In the genomic region with DNA sequence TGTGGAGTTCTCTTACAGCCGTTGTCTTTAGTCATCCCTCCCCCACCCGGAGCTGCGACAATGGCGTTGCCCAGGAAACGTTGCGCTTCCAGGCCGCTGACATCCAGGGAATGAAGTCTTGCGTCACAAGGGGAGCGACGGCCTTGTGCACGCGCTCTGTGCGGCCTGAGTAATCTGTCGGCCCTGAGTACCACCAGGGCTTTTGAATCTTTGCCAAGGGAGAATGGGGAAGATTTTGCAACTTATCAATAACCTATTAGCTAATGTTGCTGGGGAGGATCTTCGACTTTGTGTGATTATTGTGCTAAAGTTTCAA, we compare ENCODE assay signal across 10 cellular contexts. TPM values are rescaled to one million over a fixed set of nuclear protein-coding genes. Genes with fewer than 3 reads are reported as not detected.
DNase-seq lines count a peak whose midpoint lies in the region; ATAC-seq and TF ChIP-seq lines count a peak whose summit lies in the region.
"Had no signal": no experiment of that assay in that cellular context is flagged by ENCODE, and none has a peak within 500 bp of the region (broad histone marks: within the 10 kb centered on the region; RNA-seq: fewer than 3 reads in every experiment).

TSS of gene SOX30 (minus strand) at position 62 of the 316 bp plus-strand sequence. CDS start 360 bp downstream, outside the sequence.

- peaks cover 11% of the 10 kb centered on the region for H3K36me3 Mint-ChIP-seq in activated T-cell treated with anti-CD3 and anti-CD28 coated beads, Interleukin-2, amount 50 U/mL, for 4 hours (ENCODE audit: insufficient read depth)

- peaks cover 14% of the 10 kb centered on the region for H3K9me3 Mint-ChIP-seq in activated T-cell treated with anti-CD3 and anti-CD28 coated beads, Interleukin-2, amount 50 U/mL, for 4 hours

- H3K9me3 ChIP-seq in lung (ENCODE audit: control insufficient read depth in 2 of 2, insufficient read depth in 1 of 2, low read length in 1 of 2), result peaks cover 0 to 2% of the 10 kb centered on the region in 2 donors
- no peaks in the 10 kb centered on the region for H3K9me3 ChIP-seq in thyroid gland

- WGBS in lung, 2 donors, result 90% methylated on average over 15 of the region's 15 CpGs
- WGBS in thyroid gland, 2 donors, result 92 to 94% methylated on average over 15 of the region's 15 CpGs

- peaks cover 3% of the 10 kb centered on the region for H3K27me3 Mint-ChIP-seq in activated T-cell treated with anti-CD3 and anti-CD28 coated beads, Interleukin-2, amount 50 U/mL, for 4 hours (ENCODE audit: low read depth)

- no peak for DNase-seq in activated T-cell treated with anti-CD3 and anti-CD28 coated beads, Interleukin-2, amount 50 U/mL, for 4 hours
- DNase-seq in activated T-cell treated with anti-CD3 and anti-CD28 coated beads, Interleukin-2, amount 50 U/mL, for 48 hours, result no peak
- DNase-seq in brain microvascular endothelial cell, result no peak
- no peak for DNase-seq in lung (ENCODE audit: low spot score)
- DNase-seq in thyroid gland, result no peak
- no peak for DNase-seq in NCI-H1694 (lab: John Stamatoyannopoulos, UW)
- DNase-seq in NCI-H146 treated with DMSO at 0.1 percent for 48 hours (lab: John Stamatoyannopoulos, UW; ENCODE audit: unreplicated experiment), result no peak
- DNase-seq: AML-193, NCI-H524 had no signal

- in situ Hi-C loops in brain microvascular endothelial cell (cut with HindIII; ENCODE audit: low pct_ligation_motif_present, low sequenced_read_pairs), result no loop called here

- peak within 1 kb of the TSS; percentile 74 for H3K4me3 Mint-ChIP-seq in activated T-cell treated with anti-CD3 and anti-CD28 coated beads, Interleukin-2, amount 50 U/mL, for 4 hours

- ATAC-seq in activated T-cell treated with anti-CD3 and anti-CD28 coated beads, Interleukin-2, amount 50 U/mL, for 4 hours, result no peak
- no peak for ATAC-seq in lung (ENCODE audit: insufficient read depth, low FRiP score)
- no peak for ATAC-seq in HG03460 (IDR thresholded peaks at IDR 0.05; ENCODE audit: unreplicated experiment)

- H3K4me3 ChIP-seq in brain microvascular endothelial cell (ENCODE audit: low read depth, low read length) (peak within 1 kb of the TSS; percentile 53), lung (peak within 1 kb of the TSS; percentile 24), thyroid gland (replicated peaks in 1 of 3) (peak within 1 kb of the TSS in 2 of 3 donors; percentile 30 to 42)

- H3K4me1 ChIP-seq in lung (ENCODE audit: control insufficient read depth in 2 of 2, insufficient read depth in 2 of 2, low read length in 2 of 2) (peaks cover 0 to 4% of the 10 kb centered on the region in 2 donors), thyroid gland (peaks cover 0 to 10% of the 10 kb centered on the region in 2 donors)

- no peak for TF ChIP-seq POLR2A in thyroid gland (IDR thresholded peaks at IDR 0.05)

- H3K27ac ChIP-seq in brain microvascular endothelial cell (no peak within 1 kb of the TSS), lung (ENCODE audit: low read depth in 1 of 2, low read length in 1 of 2) (peak within 1 kb of the TSS in 1 of 2 donors; percentile 17), thyroid gland (no peak within 1 kb of the TSS)

- H3K36me3 ChIP-seq in brain microvascular endothelial cell (replicated peaks) (no peaks in the 10 kb centered on the region), lung (ENCODE audit: control insufficient read depth in 2 of 2, insufficient read depth in 2 of 2, low read length in 2 of 2) (no peaks in the 10 kb centered on the region), thyroid gland (no peaks in the 10 kb centered on the region)

- H3K27me3 ChIP-seq in brain microvascular endothelial cell (replicated peaks) (no peaks in the 10 kb centered on the region), lung (ENCODE audit: control insufficient read depth, insufficient read depth) (no peaks in the 10 kb centered on the region), thyroid gland (no peaks in the 10 kb centered on the region)

- TF ChIP-seq CTCF in brain microvascular endothelial cell (IDR thresholded peaks at IDR 0.05; ENCODE audit: low read depth, low read length, missing control alignments) (no peak), lung (IDR thresholded peaks at IDR 0.05; ENCODE audit: control extremely low read depth, extremely low read depth) (no peak), thyroid gland (IDR thresholded peaks at IDR 0.05) (no peak)

- H3K4me1 Mint-ChIP-seq in activated T-cell treated with anti-CD3 and anti-CD28 coated beads, Interleukin-2, amount 50 U/mL, for 4 hours (ENCODE audit: low read depth), result peaks cover 15% of the 10 kb centered on the region

- intact Hi-C loops in thyroid gland (cut with DNase I), result no loop called here

RNA-seq across cellular contexts. Expression of gene SOX30, which starts in this region (rescaled TPM):
- total RNA-seq in activated T-cell treated with anti-CD3 and anti-CD28 coated beads, Interleukin-2, amount 50 U/mL, for 4 hours, result under 1 TPM in 1 of 3 donors, not detected in 2; 0.08 TPM
- under 1 TPM in 1 of 2 donors, not detected in 1; 0.43 TPM for total RNA-seq in lung
- under 1 TPM; 0.06 to 0.07 TPM for polyA plus RNA-seq in lung
- under 1 TPM in 2 of 4 donors, not detected in 2; 0.11 to 0.27 TPM for total RNA-seq in thyroid gland
